In genomic region chr6:132643547-132643946, GRCh38 we compare ENCODE assay signal across 1 cellular context.
TF ChIP-seq lines count a peak whose summit lies in the region.

No MANE protein-coding gene starts in this region.

TF ChIP-seq in GM12878, 131 proteins besides CTCF, POLR2A, EP300 and RAD21:
- TF ChIP-seq STAT3 (IDR thresholded peaks at IDR 0.05; ENCODE audit: low read depth, low read length): no peak
- TF ChIP-seq NFYA (IDR thresholded peaks at IDR 0.05; ENCODE audit: borderline replicate concordance, low read depth, low read length): no peak
- TF ChIP-seq BRCA1 (IDR thresholded peaks at IDR 0.05; ENCODE audit: low read depth, low read length): no peak
